Comparison of ENCODE assay signal across 13 cellular contexts in genomic region chr4:39568805-39569204, GRCh38. TPM values are rescaled to one million over a fixed set of nuclear protein-coding genes. Genes with fewer than 3 reads are reported as not detected.
DNase-seq lines count a peak whose midpoint lies in the region; ATAC-seq and TF ChIP-seq lines count a peak whose summit lies in the region.
"Had no signal": no experiment of that assay in that cellular context is flagged by ENCODE, and none has a peak within 500 bp of the region (broad histone marks: within the 10 kb centered on the region; RNA-seq: fewer than 3 reads in every experiment).

No MANE protein-coding gene starts in this region.

- H3K27ac ChIP-seq in CD4-positive, alpha-beta memory T cell (ENCODE audit: low read depth, low read length): no peak overlapping the region
- H3K27ac ChIP-seq in HEK293 (ENCODE audit: extremely low read depth, low read depth, low read length): no peak overlapping the region
- no peak overlapping the region for H3K27ac ChIP-seq in RWPE2 (ENCODE audit: poor library complexity, severe bottlenecking)
- peak overlapping the region; percentile 48 to 70 for H3K27ac ChIP-seq in liver (ENCODE audit: low read depth in 1 of 2, low read length in 2 of 2)
- H3K27ac ChIP-seq in CD8-positive, alpha-beta T cell (ENCODE audit: low read depth, low read length): no peak overlapping the region
- H3K27ac ChIP-seq: cardiac muscle cell, SJCRH30 had no signal

- TF ChIP-seq RAD21 in liver (IDR thresholded peaks at IDR 0.05): no peak

- peaks cover 11 to 23% of the 10 kb centered on the region in 2 donors for H3K36me3 Mint-ChIP-seq in CD4-positive, alpha-beta memory T cell
- H3K36me3 Mint-ChIP-seq in osteocyte (ENCODE audit: unreplicated experiment): peaks cover 26% of the 10 kb centered on the region
- H3K36me3 Mint-ChIP-seq in CD8-positive, alpha-beta T cell: peaks cover 26% of the 10 kb centered on the region

- H3K9me3 ChIP-seq in CD4-positive, alpha-beta memory T cell (ENCODE audit: control insufficient read depth in 1 of 2, low read length in 2 of 2): no peaks in the 10 kb centered on the region
- no peaks in the 10 kb centered on the region for H3K9me3 ChIP-seq in HEK293 (ENCODE audit: control insufficient read depth, insufficient read depth, low read depth, low read length)
- no peaks in the 10 kb centered on the region for H3K9me3 ChIP-seq in RWPE2 (ENCODE audit: severe bottlenecking)
- no peaks in the 10 kb centered on the region for H3K9me3 ChIP-seq in liver (ENCODE audit: control insufficient read depth in 4 of 4, low read length in 3 of 4)
- no peaks in the 10 kb centered on the region for H3K9me3 ChIP-seq in BE2C
- no peaks in the 10 kb centered on the region for H3K9me3 ChIP-seq in CD8-positive, alpha-beta T cell (ENCODE audit: low read length)
- H3K9me3 ChIP-seq: SJCRH30 had no signal

- H3K9me3 Mint-ChIP-seq in CD4-positive, alpha-beta memory T cell: no peaks in the 10 kb centered on the region
- no peaks in the 10 kb centered on the region for H3K9me3 Mint-ChIP-seq in osteocyte (ENCODE audit: unreplicated experiment)
- no peaks in the 10 kb centered on the region for H3K9me3 Mint-ChIP-seq in CD8-positive, alpha-beta T cell

- peak overlapping the region in 6 of 8 donors; percentile 40 to 67 (median 58) for H3K4me3 Mint-ChIP-seq in CD4-positive, alpha-beta memory T cell
- no peak overlapping the region for H3K4me3 Mint-ChIP-seq in osteocyte (ENCODE audit: unreplicated experiment)
- H3K4me3 Mint-ChIP-seq in CD8-positive, alpha-beta T cell: no peak overlapping the region

- H3K4me1 Mint-ChIP-seq in CD4-positive, alpha-beta memory T cell: peaks cover 0 to 10% (median 6%) of the 10 kb centered on the region in 4 donors
- H3K4me1 Mint-ChIP-seq in osteocyte (ENCODE audit: unreplicated experiment): peaks cover 13% of the 10 kb centered on the region
- peaks cover 6% of the 10 kb centered on the region for H3K4me1 Mint-ChIP-seq in CD8-positive, alpha-beta T cell (ENCODE audit: low read depth)

- peak in 1 of 5 donors; percentile 2 for DNase-seq in CD4-positive, alpha-beta memory T cell
- DNase-seq in RWPE2 (ENCODE audit: low spot score) (no peak), BE2C (no peak), osteocyte (ENCODE audit: extremely low spot score, unreplicated experiment) (no peak), cerebellum (ENCODE audit: low spot score) (no peak)
- no peak for DNase-seq in CD8-positive, alpha-beta T cell
- DNase-seq: activated CD4-positive, alpha-beta T cell treated with anti-CD3 and anti-CD28 coated beads for 4 hours; activated effector memory CD4-positive, alpha-beta T cell treated with Interleukin-2 at 50 U/mL for 16 hours; kidney; SJCRH30 had no signal

- no peak overlapping the region for H3K4me3 ChIP-seq in CD4-positive, alpha-beta memory T cell (ENCODE audit: low read length in 2 of 2)
- no peak overlapping the region for H3K4me3 ChIP-seq in HEK293 (ENCODE audit: low read depth, low read length)
- no peak overlapping the region for H3K4me3 ChIP-seq in RWPE2 (ENCODE audit: severe bottlenecking)
- no peak overlapping the region for H3K4me3 ChIP-seq in liver (ENCODE audit: low read depth in 1 of 3, low read length in 3 of 3)
- no peak overlapping the region for H3K4me3 ChIP-seq in BE2C (ENCODE audit: low read depth, low read length)
- H3K4me3 ChIP-seq in CD8-positive, alpha-beta T cell (ENCODE audit: low read depth, low read length): no peak overlapping the region
- H3K4me3 ChIP-seq: cardiac muscle cell, SJCRH30 had no signal

- intact Hi-C loops in CD4-positive, alpha-beta memory T cell (cut with micrococcal nuclease): no loop called here
- intact Hi-C loops in CD8-positive, alpha-beta T cell (cut with DNase I, micrococcal nuclease): no loop called here

- CTCF ChIA-PET in CD4-positive, alpha-beta memory T cell (lab: Charles Lee; ENCODE audit: partially characterized antibody): no interaction called here
- CTCF ChIA-PET in HEK293 (lab: Yijun Ruan, JAX): no interaction called here
- CTCF ChIA-PET in CD8-positive, alpha-beta T cell (lab: Charles Lee): no interaction called here

- peaks cover 4% of the 10 kb centered on the region for H3K4me1 ChIP-seq in CD4-positive, alpha-beta memory T cell (ENCODE audit: insufficient read depth, low read length)
- H3K4me1 ChIP-seq in HEK293 (ENCODE audit: control insufficient read depth, insufficient read depth, low read length): no peaks in the 10 kb centered on the region
- H3K4me1 ChIP-seq in RWPE2 (ENCODE audit: insufficient read depth, poor library complexity, severe bottlenecking): peaks cover 9% of the 10 kb centered on the region
- peaks cover 2 to 22% (median 13%) of the 10 kb centered on the region in 4 donors for H3K4me1 ChIP-seq in liver (ENCODE audit: control insufficient read depth in 4 of 4, insufficient read depth in 4 of 4, low read length in 3 of 4)
- no peaks in the 10 kb centered on the region; the same call in 1 of the 2 replicates for H3K4me1 ChIP-seq in BE2C
- no peaks in the 10 kb centered on the region for H3K4me1 ChIP-seq in CD8-positive, alpha-beta T cell (ENCODE audit: insufficient read depth, low read length)
- H3K4me1 ChIP-seq: SJCRH30 had no signal

- TF ChIP-seq CTCF in HEK293 (tag by site-specific recombination; IDR thresholded peaks at IDR 0.05) (no peak), RWPE2 (IDR thresholded peaks at IDR 0.05; ENCODE audit: poor library complexity, severe bottlenecking) (no peak), liver (IDR thresholded peaks at IDR 0.05; ENCODE audit: low read depth, low read length, missing input control) (no peak), BE2C (IDR thresholded peaks at IDR 0.05; ENCODE audit: low read depth, low read length) (no peak), osteocyte (IDR thresholded peaks at IDR 0.05) (no peak)
- TF ChIP-seq CTCF in CD8-positive, alpha-beta T cell (IDR thresholded peaks at IDR 0.05): no peak

- H3K9ac ChIP-seq in liver (ENCODE audit: low read depth in 1 of 2, low read length in 2 of 2): peak overlapping the region in 1 of 2 donors; percentile 37

- H3K36me3 ChIP-seq in CD4-positive, alpha-beta memory T cell (ENCODE audit: insufficient read depth, low read length): no peaks in the 10 kb centered on the region
- H3K36me3 ChIP-seq in HEK293 (ENCODE audit: control insufficient read depth in 2 of 2, insufficient read depth in 1 of 2, low read length in 2 of 2) (no peaks in the 10 kb centered on the region), RWPE2 (ENCODE audit: low read depth) (peaks cover 5% of the 10 kb centered on the region; the same call in 1 of the 2 replicates), liver (ENCODE audit: control insufficient read depth in 4 of 4, insufficient read depth in 3 of 4, low read depth in 1 of 4, low read length in 3 of 4) (peaks cover 6 to 32% (median 15%) of the 10 kb centered on the region in 4 donors), BE2C (no peaks in the 10 kb centered on the region)
- H3K36me3 ChIP-seq in CD8-positive, alpha-beta T cell (ENCODE audit: insufficient read depth, low read length): no peaks in the 10 kb centered on the region
- H3K36me3 ChIP-seq: SJCRH30 had no signal

- H3K27me3 ChIP-seq in CD4-positive, alpha-beta memory T cell (ENCODE audit: insufficient read depth, low read length): no peaks in the 10 kb centered on the region
- H3K27me3 ChIP-seq in RWPE2 (ENCODE audit: insufficient read depth, poor library complexity, severe bottlenecking) (no peaks in the 10 kb centered on the region), liver (ENCODE audit: control insufficient read depth in 4 of 4, insufficient read depth in 4 of 4, low read length in 3 of 4) (no peaks in the 10 kb centered on the region), BE2C (no peaks in the 10 kb centered on the region)
- no peaks in the 10 kb centered on the region for H3K27me3 ChIP-seq in CD8-positive, alpha-beta T cell (ENCODE audit: insufficient read depth, low read length)
- H3K27me3 ChIP-seq: cardiac muscle cell, SJCRH30 had no signal

- POLR2A ChIA-PET in CD4-positive, alpha-beta memory T cell (lab: Charles Lee; ENCODE audit: partially characterized antibody): no interaction called here
- POLR2A ChIA-PET in HEK293 (lab: Yijun Ruan, JAX): no interaction called here
- POLR2A ChIA-PET in CD8-positive, alpha-beta T cell (lab: Charles Lee): interaction anchor here (0.6 kb wide), 1 partner anchor 120 kb away, joined by 5 read pairs; no protein-coding TSS in a partner anchor

- no peaks in the 10 kb centered on the region for H3K27me3 Mint-ChIP-seq in CD4-positive, alpha-beta memory T cell
- no peaks in the 10 kb centered on the region for H3K27me3 Mint-ChIP-seq in osteocyte (ENCODE audit: unreplicated experiment)
- H3K27me3 Mint-ChIP-seq in CD8-positive, alpha-beta T cell (ENCODE audit: low read depth): no peaks in the 10 kb centered on the region

- H3K27ac Mint-ChIP-seq in CD4-positive, alpha-beta memory T cell: peak overlapping the region in 2 of 7 donors; percentile 58 to 60
- no peak overlapping the region for H3K27ac Mint-ChIP-seq in osteocyte (ENCODE audit: unreplicated experiment)
- H3K27ac Mint-ChIP-seq in CD8-positive, alpha-beta T cell: no peak overlapping the region

- WGBS in liver: 44% methylated on average over 3 of the region's 3 CpGs

- peak; percentile 37; the same call in 2 of the 3 replicates for ATAC-seq in RWPE2 (ENCODE audit: low read depth)
- no peak for ATAC-seq in CD8-positive, alpha-beta T cell

TF ChIP-seq in HEK293, 187 proteins besides CTCF, POLR2A, EP300 and RAD21 (continues in another document):
- TF ChIP-seq TRIM28 (IDR thresholded peaks at IDR 0.05; ENCODE audit: borderline replicate concordance, low read length): no peak

TF ChIP-seq in liver, 16 proteins besides CTCF, POLR2A, EP300 and RAD21 (continues in another document):
- TF ChIP-seq GABPA (IDR thresholded peaks at IDR 0.05 in 1 of 2, conservative IDR thresholded peaks at IDR 0.05 in 1 of 2): no peak
- TF ChIP-seq SP1 (IDR thresholded peaks at IDR 0.05): peak; percentile 20

RNA-seq across cellular contexts. Expression of gene UGDH, which starts 41.6 kb away (rescaled TPM):
- 10 to 100 TPM; 21.6 to 26.5 TPM for total RNA-seq in CD4-positive, alpha-beta memory T cell
- polyA plus RNA-seq in CD4-positive, alpha-beta memory T cell: 10 to 100 TPM; 18.5 to 34.9 TPM
- 100 to 1,000 TPM in 1 of 2 donors, 10 to 100 TPM in 1; 33.1 to 241 TPM for total RNA-seq in liver
- 100 to 1,000 TPM in 1 of 2 donors, 10 to 100 TPM in 1; 40.5 to 127 TPM for polyA plus RNA-seq in liver
- 8.6 TPM for polyA plus RNA-seq in BE2C (2012; ENCODE audit: insufficient read depth, insufficient read length, low read depth)
- 192 and 200 TPM in 2 replicates for total RNA-seq in osteocyte
- 20.3 TPM for total RNA-seq in cerebellum
- 1 to 10 TPM; 2.6 to 3.6 TPM for total RNA-seq in CD8-positive, alpha-beta T cell

Comparison
In these comparisons a context has a peak if more than half of its experiments do, and no peak if none do; other contexts are left out.
1. H3K27ac ChIP-seq: peak in liver (2 of 2); none in CD4-positive, alpha-beta memory T cell (single experiment), HEK293 (single experiment), RWPE2 (single experiment) and CD8-positive, alpha-beta T cell (single experiment).
2. H3K4me3 Mint-ChIP-seq: peak in CD4-positive, alpha-beta memory T cell (6 of 8); none in osteocyte (single experiment) and CD8-positive, alpha-beta T cell (single experiment).